ENCODE assay signal across 10 cellular contexts in the genomic region with DNA sequence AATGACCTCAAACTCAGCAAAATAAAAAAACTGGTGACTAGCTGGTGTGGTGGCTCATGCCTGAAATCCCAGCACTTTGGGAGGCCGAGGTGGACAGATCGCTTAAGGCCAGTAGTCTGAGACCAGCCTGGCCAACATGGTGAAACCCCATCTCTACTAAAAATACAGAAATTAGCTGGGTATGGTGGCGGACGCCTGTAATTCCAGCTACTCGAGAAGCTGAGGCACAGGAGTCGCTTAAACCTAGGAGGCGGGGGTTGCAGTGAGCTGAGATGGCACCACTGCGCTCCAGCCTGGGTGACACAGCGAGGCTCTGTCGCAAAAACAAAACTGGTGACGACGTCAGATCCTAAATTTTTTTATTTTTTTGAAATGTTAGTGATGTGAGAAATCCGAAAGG.
DNase-seq lines count a peak whose midpoint lies in the region; ATAC-seq and TF ChIP-seq lines count a peak whose summit lies in the region.
"Had no signal": no experiment of that assay in that cellular context is flagged by ENCODE, and none has a peak within 500 bp of the region (broad histone marks: within the 10 kb centered on the region; RNA-seq: fewer than 3 reads in every experiment).

No MANE protein-coding gene starts in this region.

- H3K27me3 ChIP-seq in right cardiac atrium (ENCODE audit: control insufficient read depth, insufficient read depth), result no peaks in the 10 kb centered on the region
- peaks cover 0 to 2% (median 0%) of the 10 kb centered on the region in 3 experiments for H3K27me3 ChIP-seq in neuronal stem cell (ENCODE audit: control insufficient read depth in 3 of 3, insufficient read depth in 3 of 3, low read depth in 1 of 3, low read length in 3 of 3)
- H3K27me3 ChIP-seq in uterus, result no peaks in the 10 kb centered on the region
- H3K27me3 ChIP-seq in HAP-1 (ENCODE audit: low read depth), result no peaks in the 10 kb centered on the region

- H2AK5ac ChIP-seq in neuronal stem cell (ENCODE audit: low read depth, low read length), result peak overlapping the region; percentile 96

- no peak overlapping the region for H2AFZ ChIP-seq in neuronal stem cell (ENCODE audit: low read length)

- TF ChIP-seq CTCF in endothelial cell (IDR thresholded peaks at IDR 0.05; ENCODE audit: unreplicated experiment) (no peak), uterus (IDR thresholded peaks at IDR 0.05) (no peak)

- in situ Hi-C loops in HAP-1 (cut with MboI; ENCODE audit: low sequenced_read_pairs), result no loop called here

- H2BK12ac ChIP-seq in neuronal stem cell (ENCODE audit: low read length), result no peak overlapping the region

- H2BK5ac ChIP-seq in neuronal stem cell (ENCODE audit: low read length), result peak overlapping the region; percentile 91

- H3K27ac ChIP-seq in right cardiac atrium (ENCODE audit: low read length) (no peak overlapping the region), neuronal stem cell (replicated peaks; ENCODE audit: low read length) (no peak overlapping the region), uterus (peak overlapping the region; percentile 86 to 96)

- H3K4ac ChIP-seq in neuronal stem cell (ENCODE audit: low read length), result no peak overlapping the region

- no peak overlapping the region for H4K91ac ChIP-seq in neuronal stem cell (ENCODE audit: low read depth, low read length, poor library complexity)

- H3K79me1 ChIP-seq in neuronal stem cell (ENCODE audit: low read depth, low read length), result no peaks in the 10 kb centered on the region

- peak overlapping the region; percentile 31 for H3K4me3 Mint-ChIP-seq in endothelial cell (ENCODE audit: unreplicated experiment)
- H3K4me3 Mint-ChIP-seq: B cell had no signal

- H3K4me3 ChIP-seq in right cardiac atrium (ENCODE audit: low read length), result no peak overlapping the region
- H3K4me3 ChIP-seq in neuronal stem cell (ENCODE audit: low read length in 2 of 2), result no peak overlapping the region
- no peak overlapping the region for H3K4me3 ChIP-seq in uterus
- H3K4me3 ChIP-seq in HAP-1, result no peak overlapping the region

- peaks cover 13% of the 10 kb centered on the region for H3K4me1 ChIP-seq in right cardiac atrium (ENCODE audit: control insufficient read depth, insufficient read depth, low read length)
- H3K4me1 ChIP-seq in neuronal stem cell (ENCODE audit: control insufficient read depth in 2 of 2, insufficient read depth in 1 of 2, low read depth in 1 of 2, low read length in 2 of 2), result peaks cover 16 to 32% of the 10 kb centered on the region in 2 donors
- peaks cover 3 to 29% of the 10 kb centered on the region in 2 donors for H3K4me1 ChIP-seq in uterus
- H3K4me1 ChIP-seq in HAP-1, result peaks cover 13% of the 10 kb centered on the region

- H4K8ac ChIP-seq in neuronal stem cell (ENCODE audit: low read depth, low read length), result no peak overlapping the region

- ATAC-seq in Right ventricle myocardium superior (ENCODE audit: poor library complexity) (no peak), right cardiac atrium (no peak)

- H3K23ac ChIP-seq in neuronal stem cell (ENCODE audit: low read depth, low read length, poor library complexity), result no peak overlapping the region

- no peak overlapping the region for H3K18ac ChIP-seq in neuronal stem cell (ENCODE audit: low read length)

- TF ChIP-seq POLR2A in uterus (IDR thresholded peaks at IDR 0.05), result no peak

- no peak overlapping the region for H3K9ac ChIP-seq in neuronal stem cell (ENCODE audit: low read depth, low read length, poor library complexity)

- no peak overlapping the region for H3K14ac ChIP-seq in neuronal stem cell (ENCODE audit: low read length)

- no peak overlapping the region for H3K27ac Mint-ChIP-seq in endothelial cell (ENCODE audit: unreplicated experiment)
- H3K27ac Mint-ChIP-seq: B cell had no signal

- H3K4me1 Mint-ChIP-seq in endothelial cell (ENCODE audit: unreplicated experiment), result peaks cover 26% of the 10 kb centered on the region

- no peaks in the 10 kb centered on the region for H3K9me3 Mint-ChIP-seq in endothelial cell (ENCODE audit: unreplicated experiment)

- H3K36me3 ChIP-seq in neuronal stem cell (replicated peaks in 1 of 2; ENCODE audit: control insufficient read depth in 2 of 2, insufficient read depth in 2 of 2, low read length in 2 of 2), result no peaks in the 10 kb centered on the region
- H3K36me3 ChIP-seq in uterus, result no peaks in the 10 kb centered on the region
- H3K36me3 ChIP-seq in HAP-1 (replicated peaks), result no peaks in the 10 kb centered on the region

- DNase-seq in Right ventricle myocardium superior, result peak; percentile 23
- no peak for DNase-seq in right cardiac atrium
- DNase-seq in endothelial cell (ENCODE audit: low spot score), result no peak
- no peak for DNase-seq in neuronal stem cell (ENCODE audit: low spot score)
- peak in 1 of 2 donors; percentile 20 for DNase-seq in uterus
- DNase-seq in NCI-H526 treated with DMSO at 0.1 percent for 48 hours (lab: John Stamatoyannopoulos, UW), result no peak
- DNase-seq in HAP-1 (ENCODE audit: low spot score in 2 of 2), result no peak
- no peak for DNase-seq in SHP77 treated with DMSO at 0.1 percent for 48 hours (lab: John Stamatoyannopoulos, UW)
- DNase-seq: stimulated activated CD4-positive, alpha-beta T cell treated with anti-CD3 and anti-CD28 coated beads, Interleukin-4, amount 100 ng/mL, for 24 hours had no signal

- H3K9me3 ChIP-seq in right cardiac atrium (ENCODE audit: control insufficient read depth, low read length) (no peaks in the 10 kb centered on the region), neuronal stem cell (replicated peaks in 1 of 2; ENCODE audit: control insufficient read depth in 2 of 2, insufficient read depth in 1 of 2, low read depth in 1 of 2, low read length in 2 of 2) (no peaks in the 10 kb centered on the region), uterus (no peaks in the 10 kb centered on the region), HAP-1 (no peaks in the 10 kb centered on the region)

- 93% methylated on average over 13 of the region's 13 CpGs for WGBS in right cardiac atrium
- WGBS in neuronal stem cell (ENCODE audit: extremely low coverage in 2 of 2, insufficient read length in 2 of 2, insufficient replicate concordance in 1 of 2), 2 donors, result no CpG with 5 or more reads among the region's 13 CpGs

- no peak overlapping the region for H3K4me2 ChIP-seq in neuronal stem cell (ENCODE audit: insufficient read depth, low read length, poor library complexity, severe bottlenecking)

- peaks cover 12% of the 10 kb centered on the region for H3K27me3 Mint-ChIP-seq in endothelial cell (ENCODE audit: unreplicated experiment)

- H2BK120ac ChIP-seq in neuronal stem cell (ENCODE audit: low read depth, low read length), result peak overlapping the region; percentile 34

- H3K36me3 Mint-ChIP-seq in endothelial cell (ENCODE audit: low read depth, unreplicated experiment), result no peaks in the 10 kb centered on the region

- no peak overlapping the region for H2BK15ac ChIP-seq in neuronal stem cell (ENCODE audit: low read length)

- intact Hi-C loops in Right ventricle myocardium superior (cut with DNase I) (no loop called here), right cardiac atrium (cut with DNase I) (loop anchor here in 3 of 4 donors (5.0 kb wide), 1 partner anchor 96 kb away; no protein-coding TSS in a partner anchor), uterus (cut with DNase I; ENCODE audit: low total_unique reads) (no loop called here)

Comparison
In these comparisons a context has a peak if more than half of its experiments do, and no peak if none do; other contexts are left out.
1. intact Hi-C loops: an anchor here in right cardiac atrium (5.0 kb wide); none called in Right ventricle myocardium superior and uterus.
2. H3K27ac ChIP-seq: peak in uterus (2 of 2); none in right cardiac atrium (single experiment) and neuronal stem cell (single experiment).